ENCODE assay signal across 8 cellular contexts in the genomic region with DNA sequence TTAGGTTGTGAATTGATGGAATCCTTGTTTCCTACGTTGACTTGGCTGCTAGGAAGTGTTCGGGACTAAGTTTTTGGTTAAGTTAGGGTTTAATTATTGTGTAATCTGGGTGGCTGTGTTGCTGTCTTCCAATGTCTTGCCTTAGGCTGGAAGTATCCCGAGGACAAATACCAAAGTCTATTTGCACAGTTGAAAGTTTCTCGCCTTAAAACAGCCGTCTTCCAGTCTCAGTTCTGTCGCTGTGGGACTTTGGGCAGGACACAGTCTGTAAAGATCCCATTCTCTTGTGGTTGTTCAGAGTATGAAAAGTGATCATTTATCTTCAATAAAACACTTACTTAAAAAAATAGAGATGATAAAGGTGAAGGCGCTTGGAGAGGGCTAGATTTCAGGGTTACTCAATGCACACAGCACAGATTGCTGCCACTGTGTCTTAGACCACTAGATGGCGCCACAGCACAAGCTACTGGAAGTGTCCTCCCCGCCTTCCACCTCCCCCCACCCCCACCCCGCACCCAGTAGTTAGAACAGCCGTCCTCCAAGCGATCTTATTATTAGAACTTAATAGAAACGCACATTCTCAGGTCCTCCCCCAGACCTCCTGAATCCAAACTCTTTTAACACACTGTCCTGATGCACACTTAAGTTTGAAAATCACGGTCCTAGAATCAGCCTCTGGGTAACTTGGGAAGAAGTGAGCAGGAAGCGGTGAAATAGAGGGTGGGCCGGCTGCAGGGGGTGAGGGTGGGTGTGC. TPM values are rescaled to one million over a fixed set of nuclear protein-coding genes. Genes with fewer than 3 reads are reported as not detected.
A peak's percentile ranks its signal among the peaks of the same experiment; 100 is the strongest.
DNase-seq lines count a peak whose midpoint lies in the region; ATAC-seq lines count a peak whose summit lies in the region.

No MANE protein-coding gene starts in this region.

- H3K9me3 ChIP-seq in HAP-1 = no peaks in the 10 kb centered on the region

- H3K4me1 ChIP-seq in HAP-1 = peaks cover 11% of the 10 kb centered on the region

- no peak overlapping the region for H3K4me3 ChIP-seq in HAP-1

- in situ Hi-C loops in HAP-1 (cut with MboI; ENCODE audit: low sequenced_read_pairs) = no loop called here

- ATAC-seq in left lobe of liver (peak; percentile 97), HG03135 (IDR thresholded peaks at IDR 0.05; ENCODE audit: unreplicated experiment) (no peak)

- no peaks in the 10 kb centered on the region for H3K27me3 ChIP-seq in HAP-1 (ENCODE audit: low read depth)

- no peaks in the 10 kb centered on the region; the same call in 1 of the 2 replicates for H3K36me3 ChIP-seq in HAP-1 (replicated peaks)

- DNase-seq in C1 segment of cervical spinal cord (lab: John Stamatoyannopoulos, UW) (peak in 13 of 14 donors; percentile 4 to 74 (median 53)), HAP-1 (ENCODE audit: low spot score in 2 of 2) (peak; percentile 66 to 91), NCI-H2227 (lab: John Stamatoyannopoulos, UW; ENCODE audit: unreplicated experiment) (peak; percentile 92), left lobe of liver (ENCODE audit: low spot score) (peak; percentile 74)
- DNase-seq in activated CD4-positive, CD25-positive, alpha-beta regulatory T cell treated with anti-CD3 and anti-CD28 coated beads, Interleukin-2, amount 50 U/mL, for 72 hours = peak; percentile 80
- peak; percentile 64 for DNase-seq in central memory CD4-positive, alpha-beta T cell
- peak; percentile 81 for DNase-seq in stimulated activated CD4-positive, alpha-beta T cell treated with anti-CD3 and anti-CD28 coated beads, Interleukin-4, amount 100 ng/mL, for 1 hour

RNA-seq across cellular contexts. Expression of gene AKAP1, which starts 45.8 kb away (rescaled TPM):
- total RNA-seq in left lobe of liver = 60.0 TPM
